1 cellular context compared by ENCODE assay signal in the genomic region with DNA sequence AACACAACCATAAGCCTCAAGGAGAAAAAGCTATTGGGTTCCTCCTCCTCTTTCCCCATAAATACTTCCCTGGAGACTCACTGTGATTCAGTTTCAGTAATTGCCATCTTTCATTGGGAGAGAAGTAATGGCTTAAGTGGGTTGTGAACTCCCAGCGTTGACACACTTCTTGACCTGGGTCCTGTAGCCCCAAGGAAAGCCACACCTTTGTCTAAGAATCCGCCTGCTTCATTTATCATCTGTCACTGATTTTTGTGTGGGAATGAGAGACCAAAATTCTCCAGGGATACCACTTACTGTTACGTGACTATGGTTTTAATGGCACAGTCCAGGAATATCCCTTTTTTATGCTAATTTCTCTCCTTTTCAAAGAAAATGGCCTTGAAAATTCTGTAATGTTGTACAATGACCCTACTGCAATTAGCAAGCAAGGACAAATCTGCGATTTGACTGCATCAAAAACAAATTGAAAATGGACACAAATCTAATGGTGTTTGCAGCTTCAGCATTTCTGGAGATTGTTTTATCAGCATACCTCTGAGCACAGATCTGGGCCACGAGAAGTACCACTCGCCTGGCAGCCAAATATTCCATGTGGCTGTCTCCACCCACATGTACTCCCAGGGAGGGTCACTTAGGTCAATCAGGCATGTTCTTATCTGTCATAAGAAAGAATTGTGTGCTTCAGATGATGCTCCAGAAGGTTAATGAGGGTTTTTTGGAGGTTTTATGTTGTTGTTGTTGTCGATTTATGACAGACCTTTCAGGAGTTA.
TF ChIP-seq lines count a peak whose summit lies in the region.

No MANE protein-coding gene starts in this region.

TF ChIP-seq in SK-N-SH, 30 proteins besides CTCF, POLR2A, EP300 and RAD21 (continued from another document):
- TF ChIP-seq, protein P1, sequence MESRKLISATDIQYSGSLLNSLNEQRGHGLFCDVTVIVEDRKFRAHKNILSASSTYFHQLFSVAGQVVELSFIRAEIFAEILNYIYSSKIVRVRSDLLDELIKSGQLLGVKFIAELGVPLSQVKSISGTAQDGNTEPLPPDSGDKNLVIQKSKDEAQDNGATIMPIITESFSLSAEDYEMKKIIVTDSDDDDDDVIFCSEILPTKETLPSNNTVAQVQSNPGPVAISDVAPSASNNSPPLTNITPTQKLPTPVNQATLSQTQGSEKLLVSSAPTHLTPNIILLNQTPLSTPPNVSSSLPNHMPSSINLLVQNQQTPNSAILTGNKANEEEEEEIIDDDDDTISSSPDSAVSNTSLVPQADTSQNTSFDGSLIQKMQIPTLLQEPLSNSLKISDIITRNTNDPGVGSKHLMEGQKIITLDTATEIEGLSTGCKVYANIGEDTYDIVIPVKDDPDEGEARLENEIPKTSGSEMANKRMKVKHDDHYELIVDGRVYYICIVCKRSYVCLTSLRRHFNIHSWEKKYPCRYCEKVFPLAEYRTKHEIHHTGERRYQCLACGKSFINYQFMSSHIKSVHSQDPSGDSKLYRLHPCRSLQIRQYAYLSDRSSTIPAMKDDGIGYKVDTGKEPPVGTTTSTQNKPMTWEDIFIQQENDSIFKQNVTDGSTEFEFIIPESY (IDR thresholded peaks at IDR 0.05; ENCODE audit: borderline replicate concordance, low read depth) = no peak
- no peak for TF ChIP-seq MEF2A (IDR thresholded peaks at IDR 0.05; ENCODE audit: borderline replicate concordance, low read depth)
- no peak for TF ChIP-seq TAF1 (IDR thresholded peaks at IDR 0.05; ENCODE audit: borderline replicate concordance, low read depth, low read length)
- no peak for TF ChIP-seq JUND (IDR thresholded peaks at IDR 0.05)
- no peak for TF ChIP-seq NFIC (IDR thresholded peaks at IDR 0.05; ENCODE audit: borderline replicate concordance)
- TF ChIP-seq CHD2 (IDR thresholded peaks at IDR 0.05; ENCODE audit: low read length, partially characterized antibody) = no peak
- TF ChIP-seq RCOR1 (IDR thresholded peaks at IDR 0.05; ENCODE audit: low read length) = no peak
- no peak for TF ChIP-seq EZH2phosphoT487 (IDR thresholded peaks at IDR 0.05; ENCODE audit: borderline replicate concordance, low read depth)
- TF ChIP-seq, protein P2, sequence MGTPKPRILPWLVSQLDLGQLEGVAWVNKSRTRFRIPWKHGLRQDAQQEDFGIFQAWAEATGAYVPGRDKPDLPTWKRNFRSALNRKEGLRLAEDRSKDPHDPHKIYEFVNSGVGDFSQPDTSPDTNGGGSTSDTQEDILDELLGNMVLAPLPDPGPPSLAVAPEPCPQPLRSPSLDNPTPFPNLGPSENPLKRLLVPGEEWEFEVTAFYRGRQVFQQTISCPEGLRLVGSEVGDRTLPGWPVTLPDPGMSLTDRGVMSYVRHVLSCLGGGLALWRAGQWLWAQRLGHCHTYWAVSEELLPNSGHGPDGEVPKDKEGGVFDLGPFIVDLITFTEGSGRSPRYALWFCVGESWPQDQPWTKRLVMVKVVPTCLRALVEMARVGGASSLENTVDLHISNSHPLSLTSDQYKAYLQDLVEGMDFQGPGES (IDR thresholded peaks at IDR 0.05; ENCODE audit: low read depth, low read length) = no peak
- TF ChIP-seq POLR2AphosphoS5 (IDR thresholded peaks at IDR 0.05; ENCODE audit: low read depth, low read length) = no peak
- no peak for TF ChIP-seq YY1 (IDR thresholded peaks at IDR 0.05; ENCODE audit: low read depth)
- TF ChIP-seq, protein P3, sequence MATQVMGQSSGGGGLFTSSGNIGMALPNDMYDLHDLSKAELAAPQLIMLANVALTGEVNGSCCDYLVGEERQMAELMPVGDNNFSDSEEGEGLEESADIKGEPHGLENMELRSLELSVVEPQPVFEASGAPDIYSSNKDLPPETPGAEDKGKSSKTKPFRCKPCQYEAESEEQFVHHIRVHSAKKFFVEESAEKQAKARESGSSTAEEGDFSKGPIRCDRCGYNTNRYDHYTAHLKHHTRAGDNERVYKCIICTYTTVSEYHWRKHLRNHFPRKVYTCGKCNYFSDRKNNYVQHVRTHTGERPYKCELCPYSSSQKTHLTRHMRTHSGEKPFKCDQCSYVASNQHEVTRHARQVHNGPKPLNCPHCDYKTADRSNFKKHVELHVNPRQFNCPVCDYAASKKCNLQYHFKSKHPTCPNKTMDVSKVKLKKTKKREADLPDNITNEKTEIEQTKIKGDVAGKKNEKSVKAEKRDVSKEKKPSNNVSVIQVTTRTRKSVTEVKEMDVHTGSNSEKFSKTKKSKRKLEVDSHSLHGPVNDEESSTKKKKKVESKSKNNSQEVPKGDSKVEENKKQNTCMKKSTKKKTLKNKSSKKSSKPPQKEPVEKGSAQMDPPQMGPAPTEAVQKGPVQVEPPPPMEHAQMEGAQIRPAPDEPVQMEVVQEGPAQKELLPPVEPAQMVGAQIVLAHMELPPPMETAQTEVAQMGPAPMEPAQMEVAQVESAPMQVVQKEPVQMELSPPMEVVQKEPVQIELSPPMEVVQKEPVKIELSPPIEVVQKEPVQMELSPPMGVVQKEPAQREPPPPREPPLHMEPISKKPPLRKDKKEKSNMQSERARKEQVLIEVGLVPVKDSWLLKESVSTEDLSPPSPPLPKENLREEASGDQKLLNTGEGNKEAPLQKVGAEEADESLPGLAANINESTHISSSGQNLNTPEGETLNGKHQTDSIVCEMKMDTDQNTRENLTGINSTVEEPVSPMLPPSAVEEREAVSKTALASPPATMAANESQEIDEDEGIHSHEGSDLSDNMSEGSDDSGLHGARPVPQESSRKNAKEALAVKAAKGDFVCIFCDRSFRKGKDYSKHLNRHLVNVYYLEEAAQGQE (IDR thresholded peaks at IDR 0.05; ENCODE audit: low read depth, low read length) = no peak
- TF ChIP-seq GABPA (IDR thresholded peaks at IDR 0.05; ENCODE audit: low read depth) = no peak
